ENCODE assay signal across 8 cellular contexts in the genomic region with DNA sequence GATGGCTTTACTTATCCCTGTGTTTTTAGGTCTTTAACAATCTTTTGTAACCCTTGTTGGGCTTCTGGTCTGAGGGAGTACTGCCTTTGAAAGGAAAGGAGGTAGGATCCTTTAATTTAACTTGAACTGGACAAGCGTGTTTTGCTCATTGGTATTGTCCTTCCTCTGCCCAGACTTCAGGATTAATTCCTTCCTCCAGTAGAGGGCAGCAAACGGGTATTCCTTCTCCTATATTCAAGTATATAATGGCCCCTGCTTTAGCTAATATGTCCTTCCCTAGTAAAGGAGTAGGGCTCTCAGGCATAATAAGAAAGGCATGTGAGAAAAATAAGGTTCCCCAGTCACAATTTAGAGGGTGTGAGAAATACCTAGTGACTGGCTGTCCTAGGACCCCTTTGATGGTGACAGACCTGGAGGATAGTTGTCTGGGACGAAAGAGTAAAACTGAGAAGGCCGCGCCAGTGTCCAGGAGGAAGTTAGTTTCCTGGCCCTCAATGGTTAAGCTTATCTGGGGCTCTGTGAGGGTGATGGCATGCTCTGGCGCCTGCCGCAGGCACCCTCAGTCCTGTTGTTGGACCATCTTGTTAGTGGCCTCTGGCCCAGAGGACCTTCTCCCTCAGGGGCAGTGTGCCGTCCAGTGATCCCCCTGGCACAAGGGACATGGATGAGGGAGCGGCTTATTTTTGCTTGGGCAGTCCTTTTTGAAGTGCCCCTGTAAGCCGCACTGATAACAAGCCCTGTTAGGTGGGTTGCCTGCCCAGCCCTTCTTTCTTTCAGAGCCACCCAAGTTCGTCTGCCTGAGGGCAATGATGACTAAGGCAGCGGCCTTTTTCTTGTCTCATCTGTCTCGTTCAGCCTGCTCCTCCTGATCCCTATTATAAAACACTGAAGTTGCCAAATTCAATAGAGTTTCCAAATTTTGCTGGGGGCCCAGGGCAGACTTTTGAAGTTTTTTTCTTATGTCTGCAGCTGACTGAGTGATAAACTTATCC. TPM values are rescaled to one million over a fixed set of nuclear protein-coding genes. Genes with fewer than 3 reads are reported as not detected.
DNase-seq lines count a peak whose midpoint lies in the region; ATAC-seq and TF ChIP-seq lines count a peak whose summit lies in the region.

No MANE protein-coding gene starts in this region.

- H3K9me2 ChIP-seq in neural cell (ENCODE audit: insufficient read depth, low read length), result no peaks in the 10 kb centered on the region

- H3K27me3 ChIP-seq in neural cell (ENCODE audit: insufficient read depth, low read depth, low read length), result no peaks in the 10 kb centered on the region

- H3K36me3 ChIP-seq in neural cell (ENCODE audit: insufficient read depth, low read length), result no peaks in the 10 kb centered on the region

- no peaks in the 10 kb centered on the region for H3K79me2 ChIP-seq in neural cell (replicated peaks; ENCODE audit: insufficient read depth, low read length)

- H3K4me2 ChIP-seq in neural cell (ENCODE audit: low read length), result no peak overlapping the region

- no peak for TF ChIP-seq EP300 in neural cell (conservative IDR thresholded peaks at IDR 0.05; ENCODE audit: poor library complexity, severe bottlenecking)

- no peak overlapping the region for H3K4me3 ChIP-seq in neural cell (ENCODE audit: low read length)

- DNase-seq in NCI-H510A treated with DMSO at 0.1 percent for 48 hours (lab: John Stamatoyannopoulos, UW), result peak; percentile 48
- no peak for DNase-seq in NCI-H510A (lab: John Stamatoyannopoulos, UW)
- DNase-seq in NCI-H1417 (lab: John Stamatoyannopoulos, UW), result peak; percentile 51 to 77 (median 53)
- DNase-seq in fibroblast of gingiva (ENCODE audit: low read depth), result peak; percentile 59

- ATAC-seq in HG02884 (IDR thresholded peaks at IDR 0.05; ENCODE audit: unreplicated experiment) (no peak), GM21576 (IDR thresholded peaks at IDR 0.05; ENCODE audit: unreplicated experiment) (no peak)

- H3K27ac ChIP-seq in VCaP (peak overlapping the region; percentile 20), neural cell (ENCODE audit: low read length) (no peak overlapping the region)

- no peak overlapping the region for H3K9ac ChIP-seq in neural cell (ENCODE audit: low read length)

- H3F3A ChIP-seq in neural cell (ENCODE audit: insufficient read depth, low read length, poor library complexity, severe bottlenecking), result no peaks in the 10 kb centered on the region

- peaks cover 2% of the 10 kb centered on the region for H3K9me3 ChIP-seq in neural cell (ENCODE audit: low read length)

- TF ChIP-seq CTCF in VCaP (conservative IDR thresholded peaks at IDR 0.05), result peak; percentile 78
- TF ChIP-seq CTCF in neural cell (IDR thresholded peaks at IDR 0.05; ENCODE audit: poor library complexity, severe bottlenecking), result peak; percentile 60

- no peaks in the 10 kb centered on the region for H4K20me1 ChIP-seq in neural cell (ENCODE audit: insufficient read depth)

- H2AFZ ChIP-seq in neural cell (ENCODE audit: low read depth, low read length), result no peak overlapping the region

- TF ChIP-seq RAD21 in neural cell (conservative IDR thresholded peaks at IDR 0.05), result peak; percentile 51

TF ChIP-seq in neural cell, 6 proteins besides CTCF, POLR2A, EP300 and RAD21:
- TF ChIP-seq POLR2AphosphoS5 (IDR thresholded peaks at IDR 0.05) (no peak), SMC3 (conservative IDR thresholded peaks at IDR 0.05; ENCODE audit: poor library complexity) (peak; percentile 58)
TF ChIP-seq in neural cell: peak in this region for 1.

RNA-seq across cellular contexts. Expression of a gene that starts 51.8 kb away (rescaled TPM):
- polyA plus RNA-seq in neural cell, result 29.9 and 33.1 TPM in 2 replicates
- polyA minus RNA-seq in neural cell, result 24.9 and 29.9 TPM in 2 replicates

RNA-seq across cellular contexts. Expression of a gene that starts 52.0 kb away (rescaled TPM):
- polyA plus RNA-seq in neural cell, result 35.7 and 36.2 TPM in 2 replicates
- polyA minus RNA-seq in neural cell, result 54.0 and 61.2 TPM in 2 replicates

RNA-seq across cellular contexts. Expression of a gene that starts 52.3 kb away (rescaled TPM):
- polyA plus RNA-seq in neural cell, result not detected in 2 replicates
- not detected in 2 replicates for polyA minus RNA-seq in neural cell
